11 cellular contexts compared by ENCODE assay signal in genomic region chr3:150830094-150830681, GRCh38.
DNase-seq lines count a peak whose midpoint lies in the region; ATAC-seq and TF ChIP-seq lines count a peak whose summit lies in the region.
"Had no signal": no experiment of that assay in that cellular context is flagged by ENCODE, and none has a peak within 500 bp of the region (broad histone marks: within the 10 kb centered on the region; RNA-seq: fewer than 3 reads in every experiment).

No MANE protein-coding gene starts in this region.

- TF ChIP-seq CTCF in mucosa of descending colon (IDR thresholded peaks at IDR 0.05) (no peak), tibial artery (IDR thresholded peaks at IDR 0.05) (no peak), mesothelial cell of epicardium (IDR thresholded peaks at IDR 0.05; ENCODE audit: unreplicated experiment) (no peak)

- H3K27me3 ChIP-seq in tibial artery, result peaks cover 0 to 4% of the 10 kb centered on the region in 2 donors
- H3K27me3 ChIP-seq in aorta (ENCODE audit: control insufficient read depth in 1 of 2, insufficient read depth in 2 of 2, low read length in 1 of 2), result no peaks in the 10 kb centered on the region

- no peak overlapping the region for H3K27ac Mint-ChIP-seq in mesothelial cell of epicardium
- H3K27ac Mint-ChIP-seq: stimulated activated naive CD8-positive, alpha-beta T cell treated with anti-CD3 and anti-CD28 coated beads, Interleukin-15, Interleukin-2, amounts not matched to agents 100 ng/mL and 50 ng/mL, for 24 hours had no signal

- H3K27ac ChIP-seq in tibial artery (no peak overlapping the region), aorta (ENCODE audit: low read depth in 1 of 2, low read length in 2 of 2) (no peak overlapping the region)

- intact Hi-C loops in mucosa of descending colon (cut with DNase I, micrococcal nuclease), result no loop called here
- intact Hi-C loops in tibial artery (cut with DNase I; ENCODE audit: low total_unique reads), result no loop called here
- intact Hi-C loops in aorta (cut with DNase I), result no loop called here

- peaks cover 8% of the 10 kb centered on the region for H3K4me1 Mint-ChIP-seq in mesothelial cell of epicardium

- H3K27me3 Mint-ChIP-seq in mesothelial cell of epicardium (ENCODE audit: low read depth), result no peaks in the 10 kb centered on the region

- DNase-seq in stimulated activated naive CD4-positive, alpha-beta T cell treated with Interleukin-2 at 50 U/mL for 16 hours (lab: John Stamatoyannopoulos, UW), result peak; percentile 2
- DNase-seq in stimulated activated naive CD4-positive, alpha-beta T cell (lab: John Stamatoyannopoulos, UW), result no peak
- DNase-seq in HT1080 (ENCODE audit: low read depth), result peak; percentile 33
- peak; percentile 31 to 50 for DNase-seq in T47D (ENCODE audit: low read depth in 1 of 2, low spot score in 1 of 2)
- DNase-seq in mucosa of descending colon, result no peak
- no peak for DNase-seq in tibial artery
- DNase-seq in mesothelial cell of epicardium (ENCODE audit: low spot score in 2 of 2, unreplicated experiment in 2 of 2), result no peak
- DNase-seq in aorta, result no peak
- DNase-seq: MG63 had no signal

- H3K4me3 Mint-ChIP-seq in mesothelial cell of epicardium, result no peak overlapping the region
- H3K4me3 Mint-ChIP-seq: stimulated activated naive CD8-positive, alpha-beta T cell treated with anti-CD3 and anti-CD28 coated beads, Interleukin-15, Interleukin-2, amounts not matched to agents 100 ng/mL and 50 ng/mL, for 24 hours had no signal

- H3K36me3 Mint-ChIP-seq in mesothelial cell of epicardium, result no peaks in the 10 kb centered on the region
- H3K36me3 Mint-ChIP-seq: activated naive CD4-positive, alpha-beta T cell treated with anti-CD3 and anti-CD28 coated beads, Interleukin-2, amount 50 U/mL, for 72 hours had no signal

- no peaks in the 10 kb centered on the region for H3K9me3 ChIP-seq in mucosa of descending colon
- H3K9me3 ChIP-seq in tibial artery, result peaks cover 0 to 2% (median 0%) of the 10 kb centered on the region in 3 donors
- no peaks in the 10 kb centered on the region for H3K9me3 ChIP-seq in aorta (ENCODE audit: control insufficient read depth, low read length)

- H3K4me3 ChIP-seq in mucosa of descending colon (no peak overlapping the region), tibial artery (no peak overlapping the region), aorta (ENCODE audit: low read length in 2 of 2) (no peak overlapping the region)
- H3K4me3 ChIP-seq: MG63 had no signal

- peaks cover 2% of the 10 kb centered on the region for H3K9me3 Mint-ChIP-seq in mesothelial cell of epicardium
- H3K9me3 Mint-ChIP-seq: activated naive CD4-positive, alpha-beta T cell treated with anti-CD3 and anti-CD28 coated beads, Interleukin-2, amount 50 U/mL, for 72 hours; stimulated activated naive CD8-positive, alpha-beta T cell treated with anti-CD3 and anti-CD28 coated beads, Interleukin-15, Interleukin-2, amounts not matched to agents 100 ng/mL and 50 ng/mL, for 24 hours had no signal

- 72 to 75% methylated on average over 6 of the region's 6 CpGs for WGBS in aorta, 2 donors

- no peaks in the 10 kb centered on the region for H3K36me3 ChIP-seq in mucosa of descending colon (ENCODE audit: low read depth)
- H3K36me3 ChIP-seq in tibial artery, result no peaks in the 10 kb centered on the region
- H3K36me3 ChIP-seq in aorta (ENCODE audit: control insufficient read depth in 1 of 2, insufficient read depth in 2 of 2, low read length in 1 of 2), result no peaks in the 10 kb centered on the region
- H3K36me3 ChIP-seq: MG63 had no signal

- H3K4me1 ChIP-seq in mucosa of descending colon (ENCODE audit: low read depth) (no peaks in the 10 kb centered on the region), tibial artery (no peaks in the 10 kb centered on the region), aorta (ENCODE audit: control insufficient read depth in 1 of 2, insufficient read depth in 2 of 2, low read length in 2 of 2) (no peaks in the 10 kb centered on the region)

- no peak for ATAC-seq in mucosa of descending colon
- no peak for ATAC-seq in aorta (ENCODE audit: low FRiP score)

- in situ Hi-C loops in T47D (cut with HindIII; ENCODE audit: low pct_unique_long_range_greater_than_20kb, low sequenced_read_pairs), result no loop called here

Comparison
In these comparisons a context has a peak if more than half of its experiments do, and no peak if none do; other contexts are left out.
1. DNase-seq: peak in stimulated activated naive CD4-positive, alpha-beta T cell treated with Interleukin-2 at 50 U/mL for 16 hours (single experiment), HT1080 (single experiment) and T47D (2 of 2); none in stimulated activated naive CD4-positive, alpha-beta T cell (0 of 6), mucosa of descending colon (0 of 3), tibial artery (0 of 2), mesothelial cell of epicardium (0 of 2) and aorta (0 of 2).